8 cellular contexts compared by ENCODE assay signal in genomic region chrX:12974797-12975669, GRCh38. TPM values are rescaled to one million over a fixed set of nuclear protein-coding genes. Genes with fewer than 3 reads are reported as not detected.
DNase-seq lines count a peak whose midpoint lies in the region; ATAC-seq and TF ChIP-seq lines count a peak whose summit lies in the region.

Gene TMSB4X, plus strand, starts transcription at chrX:12975110.

- peak within 1 kb of the TSS; percentile 88 to 99 (median 96) for H3K27ac ChIP-seq in heart right ventricle

- peaks cover 36% of the 10 kb centered on the region for H3K4me1 Mint-ChIP-seq in T-helper 17 cell

- DNase-seq in GM03348 (ENCODE audit: low spot score) (peak; percentile 83), NCI-H1436 treated with DMSO at 0.1 percent for 48 hours (lab: John Stamatoyannopoulos, UW) (peak; percentile 41), T-helper 17 cell (peak; percentile 67 to 76 (median 73)), amniotic epithelial cell (ENCODE audit: low read depth) (peak; percentile 72), heart right ventricle (peak; percentile 83), posterior vena cava (ENCODE audit: low spot score) (peak; percentile 97), ureter (ENCODE audit: low spot score) (peak; percentile 92)

- H3K27me3 ChIP-seq in heart right ventricle: peaks cover 0 to 69% (median 0%) of the 10 kb centered on the region in 7 donors

- ATAC-seq in HG02642 (IDR thresholded peaks at IDR 0.05; ENCODE audit: poor library complexity, unreplicated experiment) (peak; percentile 58), T-helper 17 cell (peak; percentile 49), heart right ventricle (peak; percentile 77 to 95 (median 86))

- H3K9me3 ChIP-seq in T-helper 17 cell (ENCODE audit: control insufficient read depth, low read length, poor library complexity, severe bottlenecking) (no peaks in the 10 kb centered on the region), heart right ventricle (peaks cover 0 to 4% (median 0%) of the 10 kb centered on the region in 11 donors)

- peak within 1 kb of the TSS; percentile 100 for H3K27ac Mint-ChIP-seq in T-helper 17 cell

- peaks cover 0 to 64% (median 6%) of the 10 kb centered on the region in 9 donors for H3K4me1 ChIP-seq in heart right ventricle

- peaks cover 0 to 16% (median 0%) of the 10 kb centered on the region in 9 donors for H3K36me3 ChIP-seq in heart right ventricle

- H3K27me3 Mint-ChIP-seq in T-helper 17 cell: no peaks in the 10 kb centered on the region

- intact Hi-C loops in heart right ventricle (cut with DNase I) (loop anchor here (5.0 to 10.0 kb wide), 14 partner anchors 52 to 512 kb away; no protein-coding TSS in a partner anchor), posterior vena cava (cut with DNase I) (loop anchor here in 1 of 2 donors (5.0 kb wide), 1 partner anchor 512 kb away; no protein-coding TSS in a partner anchor)

- H3K4me3 Mint-ChIP-seq in T-helper 17 cell: peak within 1 kb of the TSS; percentile 95

- TF ChIP-seq CTCF in heart right ventricle (IDR thresholded peaks at IDR 0.05): peak in 1 of 9 donors; percentile 2

- H3K4me3 ChIP-seq in heart right ventricle: peak within 1 kb of the TSS; percentile 50 to 98 (median 86)

- peaks cover 10% of the 10 kb centered on the region for H3K36me3 Mint-ChIP-seq in T-helper 17 cell (ENCODE audit: low read depth)

- 1% methylated on average over 45 to 59 of the region's 60 CpGs for WGBS in heart right ventricle, 2 donors

RNA-seq across cellular contexts. Expression of gene TMSB4X, which starts in this region (rescaled TPM):
- 1,000 to 10,000 TPM; 5,781 to 7,183 TPM for total RNA-seq in T-helper 17 cell
- total RNA-seq in heart right ventricle: 1,000 to 10,000 TPM in 3 of 10 donors, 100 to 1,000 TPM in 7; 700 to 2,442 (median 850) TPM
- polyA plus RNA-seq in heart right ventricle: 1,000 to 10,000 TPM; 2,617 to 3,026 TPM
- total RNA-seq in posterior vena cava: 1,000 to 10,000 TPM; 3,954 to 4,090 TPM
- total RNA-seq in ureter: 3,112 TPM

Comparison
In these comparisons a context has a peak if more than half of its experiments do, and no peak if none do; other contexts are left out.
1. Peak in every context shown above with its lines: DNase-seq, ATAC-seq, H3K4me3 ChIP-seq and H3K27ac ChIP-seq.
2. DNase-seq: peak in every context shown above with its lines; median percentile 97 in posterior vena cava; 92 in ureter; 83 in GM03348; 83 in heart right ventricle; 73 in T-helper 17 cell; 72 in amniotic epithelial cell; 41 in NCI-H1436 treated with DMSO at 0.1 percent for 48 hours.